Comparison of ENCODE assay signal across 19 cellular contexts in the genomic region with DNA sequence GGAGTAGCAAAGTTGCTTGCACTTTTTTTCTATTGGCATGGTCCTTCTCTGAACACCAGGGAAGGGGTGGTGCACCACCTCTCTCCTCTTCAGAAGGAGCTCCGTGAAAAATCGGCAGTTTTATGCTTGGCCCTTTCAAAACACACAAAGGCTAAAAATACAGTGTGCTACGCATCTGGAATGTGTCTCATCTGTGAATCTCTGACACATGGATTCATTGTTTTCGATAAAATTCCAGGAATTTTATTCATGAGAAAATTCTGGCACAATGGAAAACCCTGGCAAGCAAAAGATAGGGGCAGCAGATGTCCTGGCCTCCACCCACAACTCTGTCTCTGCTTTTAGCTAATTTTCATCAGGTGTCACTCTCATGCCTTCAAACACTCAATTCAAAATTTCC. TPM values are rescaled to one million over a fixed set of nuclear protein-coding genes. Genes with fewer than 3 reads are reported as not detected.
"Had no signal": no experiment of that assay in that cellular context is flagged by ENCODE, and none has a peak within 500 bp of the region (broad histone marks: within the 10 kb centered on the region; RNA-seq: fewer than 3 reads in every experiment).

No MANE protein-coding gene starts in this region.

- H3K4me1 ChIP-seq: right atrium auricular region, upper lobe of right lung had no signal

- H3K4me3 ChIP-seq: hepatocyte, mucosa of descending colon, right atrium auricular region, skin epidermis, upper lobe of right lung had no signal

- DNase-seq: activated B cell treated with CpG ODN at 0.5 μM for 24 hours; activated CD4-positive, alpha-beta T cell treated with anti-CD3 and anti-CD28 coated beads, Interleukin-2, amount 10 ng/mL, durations not matched to agents 24 days and 14 days; activated CD8-positive, alpha-beta memory T cell treated with anti-CD3 and anti-CD28 coated beads, Interleukin-2, amount 50 U/mL, for 48 hours; activated gamma-delta T cell treated with Interleukin-2 at 50 U/mL for 16 hours; activated naive CD8-positive, alpha-beta T cell treated with anti-CD3 and anti-CD28 coated beads for 36 hours; mucosa of descending colon; nucleus accumbens; stimulated activated CD4-positive, alpha-beta T cell treated with anti-CD3 and anti-CD28 coated beads, Interleukin-15, amount 100 ng/mL, for 24 hours; stimulated activated CD4-positive, alpha-beta T cell treated with anti-CD3 and anti-CD28 coated beads, Interleukin-4, amount 100 ng/mL, for 4 hours; stimulated activated CD8-positive, alpha-beta memory T cell treated with anti-CD3 and anti-CD28 coated beads, Interleukin-4, amount 100 ng/mL, for 48 hours; stimulated activated naive CD4-positive, alpha-beta T cell treated with Interleukin-2 at 50 U/mL for 16 hours; T-helper 17 cell; upper lobe of right lung had no signal

- H3K79me2 ChIP-seq: hepatocyte had no signal

- H3K36me3 ChIP-seq: right atrium auricular region, upper lobe of right lung had no signal

- H3K4me2 ChIP-seq: hepatocyte had no signal

- H3K27ac ChIP-seq: hepatocyte, right atrium auricular region, skin epidermis, upper lobe of right lung had no signal

- H3K27me3 ChIP-seq: hepatocyte, right atrium auricular region, upper lobe of right lung had no signal

- H2AFZ ChIP-seq: hepatocyte had no signal

- H3K9me3 ChIP-seq: mucosa of descending colon, right atrium auricular region, upper lobe of right lung had no signal

RNA-seq across cellular contexts. Expression of a gene that starts 42.9 kb away (rescaled TPM):
- total RNA-seq: activated B cell treated with CpG ODN at 0.5 μM for 24 hours; activated naive CD8-positive, alpha-beta T cell treated with anti-CD3 and anti-CD28 coated beads for 36 hours; fibroblast of villous mesenchyme; natural killer cell treated with Interleukin-12 subunit alpha and Interleukin-12 subunit beta and Interleukin-15 and Interleukin-18, amount 100 ng/mL, for 72 hours; progenitor cell of endocrine pancreas; T-helper 17 cell had no signal
